ENCODE assay signal across 29 cellular contexts in genomic region chr3:123312331-123313265, GRCh38.
DNase-seq lines count a peak whose midpoint lies in the region; ATAC-seq and TF ChIP-seq lines count a peak whose summit lies in the region.
"Had no signal": no experiment of that assay in that cellular context is flagged by ENCODE, and none has a peak within 500 bp of the region (broad histone marks: within the 10 kb centered on the region; RNA-seq: fewer than 3 reads in every experiment).

No MANE protein-coding gene starts in this region.

- intact Hi-C loops in stomach (cut with DNase I; ENCODE audit: low total_unique reads) (no loop called here), left colon (cut with DNase I, micrococcal nuclease) (no loop called here)

- no peak overlapping the region for H3K27ac Mint-ChIP-seq in T-helper 17 cell
- H3K27ac Mint-ChIP-seq: activated naive CD4-positive, alpha-beta T cell treated with anti-CD3 and anti-CD28 coated beads for 36 hours; dendritic cell treated with granulocyte-macrophage colony-stimulating factor and Interleukin-4, amounts not matched to agents 40 ng/mL and 50 ng/mL, for 4 days; naive thymus-derived CD4-positive, alpha-beta T cell had no signal

- no peak for TF ChIP-seq CTCF in stomach (IDR thresholded peaks at IDR 0.05)

- peak overlapping the region in 3 of 5 donors; percentile 15 to 63 (median 41) for H3K27ac ChIP-seq in stomach
- H3K27ac ChIP-seq: breast epithelium, C4-2B, hepatocyte, HL-60, upper lobe of right lung had no signal

- H3K9me3 ChIP-seq in stomach (no peaks in the 10 kb centered on the region), T-helper 17 cell (ENCODE audit: control insufficient read depth, low read length, poor library complexity, severe bottlenecking) (no peaks in the 10 kb centered on the region)
- H3K9me3 ChIP-seq: breast epithelium, esophagus squamous epithelium, left ventricle myocardium inferior, upper lobe of right lung had no signal

- DNase-seq in NCI-H146 (lab: John Stamatoyannopoulos, UW): peak; percentile 44
- peak; percentile 73 for DNase-seq in amniotic epithelial cell (ENCODE audit: low read depth)
- peak; percentile 8 for DNase-seq in iris pigment epithelial cell (ENCODE audit: low read depth)
- DNase-seq in stomach: no peak
- no peak for DNase-seq in T-helper 17 cell
- no peak for DNase-seq in left colon
- DNase-seq: activated naive CD4-positive, alpha-beta T cell treated with anti-CD3 and anti-CD28 coated beads for 36 hours; amniotic stem cell; DMS79 treated with DMSO at 0.1 percent for 48 hours; esophagus squamous epithelium; Karpas-422; left ventricle myocardium inferior; midbrain; naive thymus-derived CD4-positive, alpha-beta T cell; NCI-H1694; NCI-H2171; NCI-H510A; NK-92 treated with Interleukin-12 subunit alpha and Interleukin-12 subunit beta, amount 100 ng/mL, for 24 hours; PC-3; retina; T-helper 9 cell; upper lobe of right lung had no signal

- TF ChIP-seq EP300 in stomach (IDR thresholded peaks at IDR 0.05): no peak

- H3K4me3 Mint-ChIP-seq in T-helper 17 cell: no peak overlapping the region
- H3K4me3 Mint-ChIP-seq: activated naive CD4-positive, alpha-beta T cell treated with anti-CD3 and anti-CD28 coated beads for 36 hours; dendritic cell treated with granulocyte-macrophage colony-stimulating factor and Interleukin-4, amounts not matched to agents 40 ng/mL and 50 ng/mL, for 4 days; naive thymus-derived CD4-positive, alpha-beta T cell had no signal

- H3K27me3 Mint-ChIP-seq in T-helper 17 cell: peaks cover 54% of the 10 kb centered on the region

- H3K4me1 Mint-ChIP-seq in T-helper 17 cell: peaks cover 4% of the 10 kb centered on the region

- no peak for TF ChIP-seq POLR2A in stomach (IDR thresholded peaks at IDR 0.05)

- peaks cover 0 to 51% (median 22%) of the 10 kb centered on the region in 4 donors for H3K36me3 ChIP-seq in stomach
- H3K36me3 ChIP-seq: breast epithelium, esophagus squamous epithelium, upper lobe of right lung had no signal

- ATAC-seq in HG03520 (IDR thresholded peaks at IDR 0.05; ENCODE audit: unreplicated experiment): no peak
- ATAC-seq in T-helper 17 cell: no peak
- no peak for ATAC-seq in left colon
- ATAC-seq: naive thymus-derived CD4-positive, alpha-beta T cell; PC-3; upper lobe of right lung had no signal

- H3K36me3 Mint-ChIP-seq in T-helper 17 cell (ENCODE audit: low read depth): peaks cover 7% of the 10 kb centered on the region
- H3K36me3 Mint-ChIP-seq: naive thymus-derived CD4-positive, alpha-beta T cell had no signal

- WGBS in stomach, 5 donors: 68 to 81% (median 76%) methylated on average over 16 of the region's 16 CpGs

- peaks cover 0 to 3% (median 0%) of the 10 kb centered on the region in 4 donors for H3K4me1 ChIP-seq in stomach
- H3K4me1 ChIP-seq: breast epithelium, esophagus squamous epithelium, upper lobe of right lung had no signal

- H3K27me3 ChIP-seq in stomach: no peaks in the 10 kb centered on the region
- H3K27me3 ChIP-seq: breast epithelium, upper lobe of right lung had no signal

- H3K4me3 ChIP-seq in stomach: no peak overlapping the region
- H3K4me3 ChIP-seq: breast epithelium, esophagus squamous epithelium, hepatocyte, left ventricle myocardium inferior, smooth muscle cell, upper lobe of right lung had no signal

Comparison
In these comparisons a context has a peak if more than half of its experiments do, and no peak if none do; other contexts are left out.
1. DNase-seq: peak in NCI-H146 (single experiment), amniotic epithelial cell (single experiment) and iris pigment epithelial cell (single experiment); none in stomach (single experiment), T-helper 17 cell (0 of 3) and left colon (0 of 2).